Comparison of ENCODE assay signal across 15 cellular contexts in the genomic region with DNA sequence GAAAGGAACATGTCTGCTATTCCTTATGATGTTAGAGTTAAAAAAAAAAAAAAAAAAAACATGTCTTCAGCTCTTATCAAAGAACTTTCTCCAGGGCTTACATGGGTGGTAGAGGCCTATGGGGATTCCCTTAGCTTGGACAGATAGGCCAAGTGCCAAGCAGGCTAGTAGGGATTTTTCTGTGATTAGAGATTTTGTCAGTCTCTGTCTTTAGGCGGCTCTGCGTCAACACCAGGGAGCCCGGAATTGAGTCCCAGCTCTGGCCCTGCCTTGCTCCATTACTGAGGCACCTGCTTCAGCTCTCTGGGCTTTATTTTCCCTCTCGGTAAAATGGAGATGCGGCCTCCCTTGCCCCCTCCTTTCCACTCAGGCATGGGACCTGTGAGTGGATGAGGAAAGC. TPM values are rescaled to one million over a fixed set of nuclear protein-coding genes. Genes with fewer than 3 reads are reported as not detected.
DNase-seq lines count a peak whose midpoint lies in the region; ATAC-seq and TF ChIP-seq lines count a peak whose summit lies in the region.
"Had no signal": no experiment of that assay in that cellular context is flagged by ENCODE, and none has a peak within 500 bp of the region (broad histone marks: within the 10 kb centered on the region; RNA-seq: fewer than 3 reads in every experiment).

No MANE protein-coding gene starts in this region.

- H3F3A ChIP-seq in SK-N-SH (replicated peaks; ENCODE audit: insufficient read depth) = peaks cover 15% of the 10 kb centered on the region

- peaks cover 53% of the 10 kb centered on the region for H3K4me1 Mint-ChIP-seq in nephron
- H3K4me1 Mint-ChIP-seq in activated CD4-positive, alpha-beta T cell treated with anti-CD3 and anti-CD28 coated beads for 36 hours = no peaks in the 10 kb centered on the region

- TF ChIP-seq EP300 in SK-N-SH (IDR thresholded peaks at IDR 0.05; ENCODE audit: borderline replicate concordance in 1 of 2, low read depth in 1 of 2, low read length in 1 of 2) = no peak

- H3K9me3 Mint-ChIP-seq in nephron = no peaks in the 10 kb centered on the region
- no peaks in the 10 kb centered on the region for H3K9me3 Mint-ChIP-seq in activated CD4-positive, alpha-beta T cell treated with anti-CD3 and anti-CD28 coated beads for 36 hours (ENCODE audit: low read depth)
- H3K9me3 Mint-ChIP-seq: activated CD8-positive, alpha-beta T cell treated with anti-CD3 and anti-CD28 coated beads for 36 hours; activated T-helper 17 cell treated with anti-CD3 and anti-CD28 coated beads, Interleukin-2, amount 50 U/mL, for 72 hours; CD8-positive, alpha-beta T cell had no signal

- no peak for ATAC-seq in SK-N-SH treated with all-trans-retinoic acid at 6 μM for 48 hours
- no peak for ATAC-seq in thoracic aorta (ENCODE audit: insufficient number of reproducible peaks, low FRiP score, low read depth)
- ATAC-seq in activated CD4-positive, alpha-beta T cell treated with anti-CD3 and anti-CD28 coated beads for 36 hours = no peak
- ATAC-seq: activated CD8-positive, alpha-beta T cell treated with anti-CD3 and anti-CD28 coated beads for 36 hours; activated T-helper 17 cell treated with anti-CD3 and anti-CD28 coated beads, Interleukin-2, amount 50 U/mL, for 72 hours; CD8-positive, alpha-beta T cell had no signal

- TF ChIP-seq RAD21 in SK-N-SH (IDR thresholded peaks at IDR 0.05; ENCODE audit: low read length) = no peak

- POLR2A ChIA-PET in SK-N-SH (lab: Yijun Ruan, JAX) = interaction anchor here (1.1 to 1.2 kb wide), 2 partner anchors 13 to 58 kb away, joined by 5 to 6 read pairs; a partner anchor contains a TSS
- POLR2A ChIA-PET in activated CD4-positive, alpha-beta T cell treated with anti-CD3 and anti-CD28 coated beads for 36 hours (lab: Charles Lee) = interaction anchor here (0.5 kb wide), 1 partner anchor 370 kb away, joined by 9 read pairs; no protein-coding TSS in a partner anchor

- no peaks in the 10 kb centered on the region for H3K9me2 ChIP-seq in SK-N-SH

- 100% methylated on average over 5 of the region's 5 CpGs for WGBS in SK-N-SH (ENCODE audit: low lambda C conversion rate)

- DNase-seq in SK-N-SH = no peak
- DNase-seq in epithelial cell of prostate (ENCODE audit: low read depth, low spot score) = no peak
- DNase-seq in thoracic aorta (ENCODE audit: low spot score) = no peak
- DNase-seq in AG20443 (ENCODE audit: low spot score) = no peak
- DNase-seq in stimulated activated CD4-positive, alpha-beta T cell treated with anti-CD3 and anti-CD28 coated beads, Interleukin-4, amount 100 ng/mL, for 24 hours = no peak
- no peak for DNase-seq in activated CD4-positive, alpha-beta T cell treated with anti-CD3 and anti-CD28 coated beads for 36 hours
- DNase-seq: 8988T; activated CD8-positive, alpha-beta T cell treated with anti-CD3 and anti-CD28 coated beads for 36 hours; CD8-positive, alpha-beta T cell; MV-4-11; stimulated activated CD4-positive, alpha-beta T cell treated with anti-CD3 and anti-CD28 coated beads, Interleukin-1b, Interleukin-23, amount 100 ng/mL, for 48 hours had no signal

- H3K4me1 ChIP-seq in SK-N-SH (ENCODE audit: control insufficient read depth in 1 of 2, insufficient read depth in 2 of 2, low read depth in 1 of 2, low read length in 1 of 2) (peaks cover 36 to 45% of the 10 kb centered on the region in 2 experiments), thoracic aorta (ENCODE audit: control insufficient read depth in 1 of 2, low read depth in 2 of 2) (peaks cover 32 to 58% of the 10 kb centered on the region in 2 donors)

- intact Hi-C loops in activated CD4-positive, alpha-beta T cell treated with anti-CD3 and anti-CD28 coated beads for 36 hours (cut with DNase I, micrococcal nuclease) = no loop called here

- H3K27me3 ChIP-seq in SK-N-SH (ENCODE audit: insufficient read depth) = no peaks in the 10 kb centered on the region
- H3K27me3 ChIP-seq in thoracic aorta (replicated peaks; ENCODE audit: insufficient read depth) = no peaks in the 10 kb centered on the region
- H3K27me3 ChIP-seq: neutrophil had no signal

- 0 out of 2 replicates have a peak, but pooled peaks cover 7% of the 10 kb centered on the region for H4K20me1 ChIP-seq in SK-N-SH (ENCODE audit: insufficient read depth)

- no peak for TF ChIP-seq CTCF in SK-N-SH (IDR thresholded peaks at IDR 0.05)
- TF ChIP-seq CTCF in nephron (IDR thresholded peaks at IDR 0.05; ENCODE audit: unreplicated experiment in 3 of 3) = no peak
- no peak for TF ChIP-seq CTCF in thoracic aorta (IDR thresholded peaks at IDR 0.05)

- H3K9me3 ChIP-seq in SK-N-SH = no peaks in the 10 kb centered on the region
- H3K9me3 ChIP-seq in thoracic aorta = no peaks in the 10 kb centered on the region
- H3K9me3 ChIP-seq: neutrophil had no signal

- CTCF ChIA-PET in SK-N-SH (lab: Yijun Ruan, JAX) = interaction anchor here (0.8 to 8.1 kb wide), 6 partner anchors 12 to 140 kb away, joined by 3 to 118 read pairs (median 6); no protein-coding TSS in a partner anchor
- CTCF ChIA-PET in activated CD4-positive, alpha-beta T cell treated with anti-CD3 and anti-CD28 coated beads for 36 hours (lab: Charles Lee) = interaction anchor here (1.1 kb wide), 1 partner anchor 12 kb away, joined by 4 read pairs; no protein-coding TSS in a partner anchor

- H3K27ac Mint-ChIP-seq in nephron = peak overlapping the region; percentile 92 to 98 (median 97)
- no peak overlapping the region for H3K27ac Mint-ChIP-seq in activated CD4-positive, alpha-beta T cell treated with anti-CD3 and anti-CD28 coated beads for 36 hours
- H3K27ac Mint-ChIP-seq: activated CD8-positive, alpha-beta T cell treated with anti-CD3 and anti-CD28 coated beads for 36 hours; activated T-helper 17 cell treated with anti-CD3 and anti-CD28 coated beads, Interleukin-2, amount 50 U/mL, for 72 hours; CD8-positive, alpha-beta T cell had no signal

- no peak overlapping the region; the same call in 1 of the 2 replicates for H3K9ac ChIP-seq in SK-N-SH

- no peaks in the 10 kb centered on the region for H3K27me3 Mint-ChIP-seq in nephron (ENCODE audit: low read depth)
- no peaks in the 10 kb centered on the region for H3K27me3 Mint-ChIP-seq in activated CD4-positive, alpha-beta T cell treated with anti-CD3 and anti-CD28 coated beads for 36 hours
- H3K27me3 Mint-ChIP-seq: activated CD8-positive, alpha-beta T cell treated with anti-CD3 and anti-CD28 coated beads for 36 hours; activated T-helper 17 cell treated with anti-CD3 and anti-CD28 coated beads, Interleukin-2, amount 50 U/mL, for 72 hours had no signal

- H3K36me3 Mint-ChIP-seq in nephron (ENCODE audit: low read depth) = peaks cover 60% of the 10 kb centered on the region
- peaks cover 20% of the 10 kb centered on the region for H3K36me3 Mint-ChIP-seq in activated CD4-positive, alpha-beta T cell treated with anti-CD3 and anti-CD28 coated beads for 36 hours (ENCODE audit: low read depth)

- no peaks in the 10 kb centered on the region; the same call in 1 of the 2 replicates for H3K79me2 ChIP-seq in SK-N-SH (ENCODE audit: insufficient read depth)

- H3K4me2 ChIP-seq in SK-N-SH = no peak overlapping the region; the same call in 1 of the 2 replicates

- H3K27ac ChIP-seq in SK-N-SH (ENCODE audit: low read depth in 2 of 2, low read length in 1 of 2) (peak overlapping the region; percentile 64 to 95), epithelial cell of prostate (peak overlapping the region; percentile 32), thoracic aorta (peak overlapping the region; percentile 64 to 79)
- H3K27ac ChIP-seq: neutrophil had no signal

- peak overlapping the region in 1 of 3 experiments; percentile 42 for H3K4me3 Mint-ChIP-seq in nephron
- no peak overlapping the region for H3K4me3 Mint-ChIP-seq in activated CD4-positive, alpha-beta T cell treated with anti-CD3 and anti-CD28 coated beads for 36 hours
- H3K4me3 Mint-ChIP-seq: activated CD8-positive, alpha-beta T cell treated with anti-CD3 and anti-CD28 coated beads for 36 hours; activated T-helper 17 cell treated with anti-CD3 and anti-CD28 coated beads, Interleukin-2, amount 50 U/mL, for 72 hours; CD8-positive, alpha-beta T cell had no signal

- H3K4me3 ChIP-seq in SK-N-SH (ENCODE audit: low read depth in 2 of 2, low read length in 1 of 2) (no peak overlapping the region), thoracic aorta (no peak overlapping the region)

- no peak overlapping the region for H2AFZ ChIP-seq in SK-N-SH (ENCODE audit: low read depth)

- peaks cover 36 to 38% of the 10 kb centered on the region in 2 experiments for H3K36me3 ChIP-seq in SK-N-SH (replicated peaks in 1 of 2; ENCODE audit: control insufficient read depth in 1 of 2, insufficient read depth in 2 of 2, low read length in 1 of 2)
- H3K36me3 ChIP-seq in thoracic aorta = peaks cover 38% of the 10 kb centered on the region

TF ChIP-seq in SK-N-SH, 30 proteins besides CTCF, POLR2A, EP300 and RAD21 (continues in another document):
- TF ChIP-seq FOSL2 (IDR thresholded peaks at IDR 0.05; ENCODE audit: borderline replicate concordance, low read depth) = no peak

RNA-seq across cellular contexts. Expression of a gene that starts 13.1 kb away (rescaled TPM):
- polyA plus RNA-seq in SK-N-SH (2012; rRNA removed) = 6.7 and 9.1 TPM in 2 replicates
- polyA plus RNA-seq in SK-N-SH (2012; cell fraction: cytosol; rRNA removed) = 2.8 and 3.7 TPM in 2 replicates
- polyA plus RNA-seq in SK-N-SH (2012; cell fraction: nucleus; rRNA removed) = 28.1 and 30.4 TPM in 2 replicates
- 10 to 100 TPM; 41.2 to 54.4 TPM for total RNA-seq in thoracic aorta
- total RNA-seq in activated CD4-positive, alpha-beta T cell treated with anti-CD3 and anti-CD28 coated beads for 36 hours = 10 to 100 TPM; 13.1 to 14.1 TPM

RNA-seq across cellular contexts. Expression of a gene that starts 25.1 kb away (rescaled TPM):
- 11.0 and 12.5 TPM in 2 replicates for polyA plus RNA-seq in SK-N-SH (2012; rRNA removed)
- 6.0 and 9.8 TPM in 2 replicates for polyA plus RNA-seq in SK-N-SH (2012; cell fraction: cytosol; rRNA removed)
- polyA plus RNA-seq in SK-N-SH (2012; cell fraction: nucleus; rRNA removed) = 21.1 and 22.5 TPM in 2 replicates
- total RNA-seq in thoracic aorta = 10 to 100 TPM in 1 of 2 donors, 1 to 10 TPM in 1; 9.5 to 10.4 TPM
- under 1 TPM; 0.37 to 0.39 TPM for total RNA-seq in activated CD4-positive, alpha-beta T cell treated with anti-CD3 and anti-CD28 coated beads for 36 hours

RNA-seq across cellular contexts. Expression of a gene that starts 46.7 kb away (rescaled TPM):
- polyA plus RNA-seq in SK-N-SH (2012; rRNA removed) = 0.30 and 0.49 TPM in 2 replicates
- 0.14 TPM in 1 of 2 replicates, not detected in the other for polyA plus RNA-seq in SK-N-SH (2012; cell fraction: cytosol; rRNA removed)
- 0.89 and 1.3 TPM in 2 replicates for polyA plus RNA-seq in SK-N-SH (2012; cell fraction: nucleus; rRNA removed)
- 1 to 10 TPM in 1 of 2 donors, not detected in 1; 9.0 TPM for total RNA-seq in thoracic aorta
- total RNA-seq in activated CD4-positive, alpha-beta T cell treated with anti-CD3 and anti-CD28 coated beads for 36 hours = 1 to 10 TPM; 1.0 to 1.5 TPM

RNA-seq across cellular contexts. Expression of a gene that starts 55.4 kb away (rescaled TPM):
- polyA plus RNA-seq in SK-N-SH (2012; rRNA removed) = 6.2 and 6.5 TPM in 2 replicates
- 4.0 and 6.1 TPM in 2 replicates for polyA plus RNA-seq in SK-N-SH (2012; cell fraction: cytosol; rRNA removed)
- 5.0 and 6.0 TPM in 2 replicates for polyA plus RNA-seq in SK-N-SH (2012; cell fraction: nucleus; rRNA removed)
- total RNA-seq in thoracic aorta = 10 to 100 TPM; 18.8 to 28.4 TPM
- total RNA-seq in activated CD4-positive, alpha-beta T cell treated with anti-CD3 and anti-CD28 coated beads for 36 hours = 1 to 10 TPM; 9.6 to 9.8 TPM

RNA-seq across cellular contexts. Expression of a gene that starts 57.3 kb away (rescaled TPM):
- 44.1 and 46.4 TPM in 2 replicates for polyA plus RNA-seq in SK-N-SH (2012; rRNA removed)
- 22.0 and 28.1 TPM in 2 replicates for polyA plus RNA-seq in SK-N-SH (2012; cell fraction: cytosol; rRNA removed)
- polyA plus RNA-seq in SK-N-SH (2012; cell fraction: nucleus; rRNA removed) = 92.8 and 94.1 TPM in 2 replicates
- 10 to 100 TPM; 12.1 to 19.8 TPM for total RNA-seq in thoracic aorta
- total RNA-seq in activated CD4-positive, alpha-beta T cell treated with anti-CD3 and anti-CD28 coated beads for 36 hours = 10 to 100 TPM; 28.1 to 33.4 TPM

Comparison
In these comparisons a context has a peak if more than half of its experiments do, and no peak if none do; other contexts are left out.
1. RNA of a gene that starts 25.1 kb away (total RNA-seq): 9.5 to 10.4 TPM in thoracic aorta; 0.37 to 0.39 TPM in activated CD4-positive, alpha-beta T cell treated with anti-CD3 and anti-CD28 coated beads for 36 hours; every median in the first group is over 4 times any median in the second.
2. Peak in every context shown above with its lines, with median percentiles within 50 percentile points of each other: H3K27ac ChIP-seq.